Comparison of ENCODE assay signal across 8 cellular contexts in the genomic region with DNA sequence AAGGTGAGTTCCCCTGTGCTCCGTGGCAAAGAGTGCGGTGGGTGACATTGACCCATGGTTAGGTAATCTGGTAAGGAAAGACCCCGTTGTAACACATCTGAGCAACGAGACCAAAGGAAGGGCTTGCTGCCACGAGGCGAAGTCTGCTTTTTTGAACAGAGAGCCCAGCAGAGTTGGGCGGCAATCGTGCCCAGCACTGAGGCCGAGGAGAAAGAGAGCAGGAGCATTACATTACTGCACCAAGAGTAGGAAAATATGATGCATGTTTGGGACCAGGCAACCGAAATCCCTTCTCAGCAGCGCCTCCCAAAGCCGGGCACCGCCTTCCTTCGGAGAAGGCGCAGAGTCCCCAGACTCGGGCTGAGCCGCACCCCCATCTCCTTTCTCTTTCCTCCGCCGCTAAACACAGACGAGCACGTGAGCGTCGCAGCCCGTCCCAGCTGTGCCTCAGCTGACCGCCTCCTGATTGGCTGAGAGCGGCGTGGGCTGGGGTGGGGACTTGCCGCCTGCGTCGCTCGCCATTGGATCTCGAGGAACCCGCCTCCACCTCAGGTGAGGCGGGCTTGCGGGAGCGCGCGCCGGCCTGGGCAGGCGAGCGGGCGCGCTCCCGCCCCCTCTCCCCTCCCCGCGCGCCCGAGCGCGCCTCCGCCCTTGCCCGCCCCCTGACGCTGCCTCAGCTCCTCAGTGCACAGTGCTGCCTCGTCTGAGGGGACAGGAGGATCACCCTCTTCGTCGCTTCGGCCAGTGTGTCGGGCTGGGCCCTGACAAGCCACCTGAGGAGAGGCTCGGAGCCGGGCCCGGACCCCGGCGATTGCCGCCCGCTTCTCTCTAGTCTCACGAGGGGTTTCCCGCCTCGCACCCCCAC. TPM values are rescaled to one million over a fixed set of nuclear protein-coding genes. Genes with fewer than 3 reads are reported as not detected.
DNase-seq lines count a peak whose midpoint lies in the region; ATAC-seq and TF ChIP-seq lines count a peak whose summit lies in the region.

A gene (plus strand): TSS at position 684 of the 865 bp plus-strand sequence. CDS start 292 bp downstream, outside the sequence.

- in situ Hi-C loops in G401 (cut with HindIII; ENCODE audit: low sequenced_read_pairs) = no loop called here
- in situ Hi-C loops in HAP-1 (cut with MboI; ENCODE audit: low sequenced_read_pairs) = no loop called here

- H3K36me3 Mint-ChIP-seq in nephron progenitor cell (ENCODE audit: low read depth) = peaks cover 21% of the 10 kb centered on the region

- TF ChIP-seq CTCF in MM.1S (IDR thresholded peaks at IDR 0.05; ENCODE audit: low read length) (no peak), nephron progenitor cell (IDR thresholded peaks at IDR 0.05) (no peak)

- H3K27ac ChIP-seq in MM.1S (ENCODE audit: low read length) = peak within 1 kb of the TSS; percentile 78

- DNase-seq in G401 (ENCODE audit: low spot score) (peak; percentile 98), HAP-1 (ENCODE audit: low spot score in 2 of 2) (peak; percentile 91 to 97), MM.1S (peak; percentile 94), SIG-M5 (lab: John Stamatoyannopoulos, UW) (peak; percentile 77), activated gamma-delta T cell treated with Interleukin-2 at 50 U/mL for 16 hours (peak; percentile 94), fibroblast of the conjunctiva (ENCODE audit: low read depth) (peak; percentile 99), nephron progenitor cell (peak; percentile 93)
- peak; percentile 94 to 97 for DNase-seq in stimulated activated naive CD8-positive, alpha-beta T cell treated with anti-CD3 and anti-CD28 coated beads, Interleukin-15, amount 100 ng/mL, for 72 hours

- H2AFZ ChIP-seq in MM.1S (ENCODE audit: low read length) = peak within 1 kb of the TSS; percentile 75

- peaks cover 46% of the 10 kb centered on the region for H3K79me2 ChIP-seq in MM.1S (ENCODE audit: low read length)

- H3K9me3 Mint-ChIP-seq in nephron progenitor cell = peaks cover 10% of the 10 kb centered on the region
- no peaks in the 10 kb centered on the region for H3K9me3 Mint-ChIP-seq in stimulated activated naive CD8-positive, alpha-beta T cell treated with anti-CD3 and anti-CD28 coated beads, Interleukin-15, amount 100 ng/mL, for 72 hours

- peaks cover 10% of the 10 kb centered on the region for H4K20me1 ChIP-seq in MM.1S (ENCODE audit: insufficient read depth, low read length)

- H3K4me1 Mint-ChIP-seq in nephron progenitor cell = peaks cover 56% of the 10 kb centered on the region
- H3K4me1 Mint-ChIP-seq in stimulated activated naive CD8-positive, alpha-beta T cell treated with anti-CD3 and anti-CD28 coated beads, Interleukin-15, amount 100 ng/mL, for 72 hours = peaks cover 47% of the 10 kb centered on the region

- no peaks in the 10 kb centered on the region for H3K27me3 ChIP-seq in HAP-1 (ENCODE audit: low read depth)
- H3K27me3 ChIP-seq in MM.1S (replicated peaks; ENCODE audit: insufficient read depth, low read length) = no peaks in the 10 kb centered on the region

- H3K36me3 ChIP-seq in HAP-1 (replicated peaks) (no peaks in the 10 kb centered on the region), MM.1S (replicated peaks; ENCODE audit: insufficient read depth, low read length) (no peaks in the 10 kb centered on the region)

- H3K4me2 ChIP-seq in MM.1S (ENCODE audit: low read depth, low read length) = peak within 1 kb of the TSS; percentile 72

- H3K4me3 ChIP-seq in HAP-1 (peak within 1 kb of the TSS; percentile 91), MM.1S (ENCODE audit: low read length) (peak within 1 kb of the TSS; percentile 72)

- peak within 1 kb of the TSS; percentile 88 for H3K9ac ChIP-seq in MM.1S (ENCODE audit: low read length)

- no peaks in the 10 kb centered on the region for H3F3A ChIP-seq in MM.1S (ENCODE audit: insufficient read depth, low read length)

- peak within 1 kb of the TSS; percentile 100 for H3K27ac Mint-ChIP-seq in nephron progenitor cell
- H3K27ac Mint-ChIP-seq in stimulated activated naive CD8-positive, alpha-beta T cell treated with anti-CD3 and anti-CD28 coated beads, Interleukin-15, amount 100 ng/mL, for 72 hours = peak within 1 kb of the TSS; percentile 98 to 99

- peak; percentile 91 for ATAC-seq in stimulated activated naive CD8-positive, alpha-beta T cell treated with anti-CD3 and anti-CD28 coated beads, Interleukin-15, amount 100 ng/mL, for 72 hours

- no peaks in the 10 kb centered on the region for H3K9me2 ChIP-seq in MM.1S (replicated peaks; ENCODE audit: insufficient read depth, low read length)

- no peaks in the 10 kb centered on the region for H3K9me3 ChIP-seq in HAP-1
- H3K9me3 ChIP-seq in MM.1S (replicated peaks; ENCODE audit: insufficient read depth, low read length) = no peaks in the 10 kb centered on the region

- peaks cover 17% of the 10 kb centered on the region for H3K4me1 ChIP-seq in HAP-1
- peaks cover 9% of the 10 kb centered on the region; the same call in 1 of the 2 replicates for H3K4me1 ChIP-seq in MM.1S (ENCODE audit: low read length)

- no peaks in the 10 kb centered on the region for H3K27me3 Mint-ChIP-seq in nephron progenitor cell (ENCODE audit: low read depth, poor library complexity)
- no peaks in the 10 kb centered on the region for H3K27me3 Mint-ChIP-seq in stimulated activated naive CD8-positive, alpha-beta T cell treated with anti-CD3 and anti-CD28 coated beads, Interleukin-15, amount 100 ng/mL, for 72 hours

- peak within 1 kb of the TSS; percentile 97 for H3K4me3 Mint-ChIP-seq in nephron progenitor cell
- peak within 1 kb of the TSS; percentile 94 for H3K4me3 Mint-ChIP-seq in stimulated activated naive CD8-positive, alpha-beta T cell treated with anti-CD3 and anti-CD28 coated beads, Interleukin-15, amount 100 ng/mL, for 72 hours

RNA-seq across cellular contexts. Expression of the gene that starts here (rescaled TPM):
- total RNA-seq in G401 (2014; rRNA removed; shearing (Covaris generic)) = 72.6 and 115 TPM in 2 replicates

Comparison
In these comparisons a context has a peak if more than half of its experiments do, and no peak if none do; other contexts are left out.
1. Peak in every context shown above with its lines: DNase-seq, ATAC-seq, H3K4me3 ChIP-seq and H3K27ac ChIP-seq.